In genomic region chr4:143513314-143514211, GRCh38 we compare ENCODE assay signal across 8 cellular contexts. TPM values are rescaled to one million over a fixed set of nuclear protein-coding genes. Genes with fewer than 3 reads are reported as not detected.
DNase-seq lines count a peak whose midpoint lies in the region; ATAC-seq and TF ChIP-seq lines count a peak whose summit lies in the region.

SMARCA5 (plus strand) TSS chr4:143513702; CDS start chr4:143513925, 223 bp downstream.

- intact Hi-C loops in colonic mucosa (cut with DNase I) = no loop called here

- DNase-seq in BE2C (peak; percentile 96), GM19240 (ENCODE audit: insufficient read length, low spot score) (peak; percentile 75), NCI-H526 (lab: John Stamatoyannopoulos, UW) (peak; percentile 97 to 98), colonic mucosa (peak; percentile 97), kidney tubule cell (ENCODE audit: low spot score) (peak; percentile 99)
- peak; percentile 97 for DNase-seq in activated CD4-positive, alpha-beta T cell treated with anti-CD3 and anti-CD28 coated beads for 48 hours
- peak; percentile 86 to 93 (median 90) for DNase-seq in stimulated activated CD4-positive, alpha-beta T cell treated with anti-CD3 and anti-CD28 coated beads, Interleukin-1b, Interleukin-23, amount 100 ng/mL, for 24 hours (ENCODE audit: low read depth in 4 of 4, low spot score in 1 of 4)

- peak within 1 kb of the TSS; percentile 97 to 99 for H3K9ac ChIP-seq in colonic mucosa (ENCODE audit: low read depth in 2 of 2, low read length in 2 of 2)

- peak within 1 kb of the TSS; percentile 98 for H3K27ac ChIP-seq in colonic mucosa

- peak; percentile 86 for ATAC-seq in HG03460 (IDR thresholded peaks at IDR 0.05; ENCODE audit: unreplicated experiment)

- H3K4me3 ChIP-seq in BE2C (ENCODE audit: low read depth, low read length) (peak within 1 kb of the TSS; percentile 96), colonic mucosa (peak within 1 kb of the TSS; percentile 79)

- H3K36me3 ChIP-seq in BE2C (peaks cover 14% of the 10 kb centered on the region), colonic mucosa (no peaks in the 10 kb centered on the region)

- TF ChIP-seq CTCF in BE2C (IDR thresholded peaks at IDR 0.05; ENCODE audit: low read depth, low read length) = no peak
- no peak for TF ChIP-seq CTCF in colonic mucosa (IDR thresholded peaks at IDR 0.05)

- H3K4me1 ChIP-seq in BE2C = no peaks in the 10 kb centered on the region; the same call in 1 of the 2 replicates
- H3K4me1 ChIP-seq in colonic mucosa = no peaks in the 10 kb centered on the region

- no peaks in the 10 kb centered on the region for H3K9me3 ChIP-seq in BE2C
- H3K9me3 ChIP-seq in colonic mucosa = no peaks in the 10 kb centered on the region

- H3K27me3 ChIP-seq in BE2C (no peaks in the 10 kb centered on the region; the same call in 1 of the 2 replicates), colonic mucosa (no peaks in the 10 kb centered on the region)

RNA-seq across cellular contexts. Expression of gene SMARCA5, which starts in this region (rescaled TPM):
- polyA plus RNA-seq in BE2C (2012; ENCODE audit: insufficient read depth, insufficient read length, low read depth) = 44.0 TPM
- 10 to 100 TPM; 34.5 to 41.2 TPM for total RNA-seq in colonic mucosa

Comparison
In these comparisons a context has a peak if more than half of its experiments do, and no peak if none do; other contexts are left out.
1. Peak in every context shown above with its lines: DNase-seq, ATAC-seq, H3K4me3 ChIP-seq and H3K27ac ChIP-seq.